ENCODE assay signal across 1 cellular context in the genomic region with DNA sequence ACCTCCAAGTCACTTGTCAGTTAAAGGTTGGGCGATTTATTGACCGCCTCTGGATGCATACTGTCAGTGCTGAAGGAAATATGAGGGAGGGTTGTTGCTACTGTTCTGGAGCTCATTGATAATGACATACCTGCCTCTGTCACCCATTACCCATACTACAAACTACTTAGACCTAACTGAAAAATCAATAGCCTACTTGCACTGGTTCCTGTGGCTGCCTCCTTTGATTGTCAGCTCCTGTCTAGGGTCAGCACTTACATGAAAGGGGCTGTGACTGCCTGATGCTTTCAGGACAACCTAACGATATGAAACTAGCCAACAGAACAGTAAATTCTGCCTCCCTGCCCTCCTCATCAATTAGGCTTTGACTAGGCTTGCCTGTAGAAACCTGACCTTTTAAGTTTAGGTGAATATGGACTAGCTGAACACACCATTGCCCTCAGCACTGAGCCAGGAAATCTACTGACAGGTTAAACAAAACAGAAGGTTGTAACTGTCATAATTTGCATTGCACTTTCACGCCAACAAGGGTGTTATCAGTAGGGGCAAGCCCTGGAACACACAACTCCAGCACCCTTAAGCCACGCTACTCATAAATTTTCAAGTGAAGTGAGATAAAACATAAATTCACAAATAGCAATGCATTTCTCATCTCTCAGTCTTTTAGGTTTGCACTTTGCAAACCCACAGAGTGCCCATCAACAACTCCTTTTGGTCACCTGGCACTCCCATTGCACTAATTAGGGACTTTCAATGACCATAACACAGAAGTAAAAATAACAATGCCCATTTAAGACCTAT.
A peak's percentile ranks its signal among the peaks of the same experiment; 100 is the strongest.
TF ChIP-seq lines count a peak whose summit lies in the region.

No MANE protein-coding gene starts in this region.

TF ChIP-seq in K562, 482 proteins besides CTCF, POLR2A, EP300 and RAD21 (continued from another document and continues in another):
- TF ChIP-seq, protein P1, sequence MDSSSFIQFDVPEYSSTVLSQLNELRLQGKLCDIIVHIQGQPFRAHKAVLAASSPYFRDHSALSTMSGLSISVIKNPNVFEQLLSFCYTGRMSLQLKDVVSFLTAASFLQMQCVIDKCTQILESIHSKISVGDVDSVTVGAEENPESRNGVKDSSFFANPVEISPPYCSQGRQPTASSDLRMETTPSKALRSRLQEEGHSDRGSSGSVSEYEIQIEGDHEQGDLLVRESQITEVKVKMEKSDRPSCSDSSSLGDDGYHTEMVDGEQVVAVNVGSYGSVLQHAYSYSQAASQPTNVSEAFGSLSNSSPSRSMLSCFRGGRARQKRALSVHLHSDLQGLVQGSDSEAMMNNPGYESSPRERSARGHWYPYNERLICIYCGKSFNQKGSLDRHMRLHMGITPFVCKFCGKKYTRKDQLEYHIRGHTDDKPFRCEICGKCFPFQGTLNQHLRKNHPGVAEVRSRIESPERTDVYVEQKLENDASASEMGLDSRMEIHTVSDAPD (CRISPR knock-in tag; IDR thresholded peaks at IDR 0.05) = no peak
- no peak for TF ChIP-seq KLF6 (CRISPR knock-in tag; IDR thresholded peaks at IDR 0.05; ENCODE audit: borderline replicate concordance)
- TF ChIP-seq ELF1 (tag; IDR thresholded peaks at IDR 0.05) = no peak
- TF ChIP-seq NEUROD1 (IDR thresholded peaks at IDR 0.05; ENCODE audit: borderline replicate concordance, low read depth, low read length, partially characterized antibody) = peak; percentile 14
- TF ChIP-seq HDAC3 (IDR thresholded peaks at IDR 0.05; ENCODE audit: borderline replicate concordance, partially characterized antibody) = peak; percentile 24
- no peak for TF ChIP-seq NELFE (IDR thresholded peaks at IDR 0.05; ENCODE audit: insufficient read depth, insufficient read length)
- TF ChIP-seq CBFA2T3 (IDR thresholded peaks at IDR 0.05) = peak; percentile 81
- no peak for TF ChIP-seq MTF1 (CRISPR knock-in tag; IDR thresholded peaks at IDR 0.05; ENCODE audit: borderline replicate concordance)
- TF ChIP-seq, protein P2, sequence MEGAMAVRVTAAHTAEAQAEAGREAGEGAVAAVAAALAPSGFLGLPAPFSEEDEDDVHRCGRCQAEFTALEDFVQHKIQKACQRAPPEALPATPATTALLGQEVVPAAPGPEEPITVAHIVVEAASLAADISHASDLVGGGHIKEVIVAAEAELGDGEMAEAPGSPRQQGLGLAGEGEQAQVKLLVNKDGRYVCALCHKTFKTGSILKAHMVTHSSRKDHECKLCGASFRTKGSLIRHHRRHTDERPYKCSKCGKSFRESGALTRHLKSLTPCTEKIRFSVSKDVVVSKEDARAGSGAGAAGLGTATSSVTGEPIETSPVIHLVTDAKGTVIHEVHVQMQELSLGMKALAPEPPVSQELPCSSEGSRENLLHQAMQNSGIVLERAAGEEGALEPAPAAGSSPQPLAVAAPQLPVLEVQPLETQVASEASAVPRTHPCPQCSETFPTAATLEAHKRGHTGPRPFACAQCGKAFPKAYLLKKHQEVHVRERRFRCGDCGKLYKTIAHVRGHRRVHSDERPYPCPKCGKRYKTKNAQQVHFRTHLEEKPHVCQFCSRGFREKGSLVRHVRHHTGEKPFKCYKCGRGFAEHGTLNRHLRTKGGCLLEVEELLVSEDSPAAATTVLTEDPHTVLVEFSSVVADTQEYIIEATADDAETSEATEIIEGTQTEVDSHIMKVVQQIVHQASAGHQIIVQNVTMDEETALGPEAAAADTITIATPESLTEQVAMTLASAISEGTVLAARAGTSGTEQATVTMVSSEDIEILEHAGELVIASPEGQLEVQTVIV (CRISPR knock-in tag; IDR thresholded peaks at IDR 0.05; ENCODE audit: borderline replicate concordance) = no peak
- TF ChIP-seq, protein P3, sequence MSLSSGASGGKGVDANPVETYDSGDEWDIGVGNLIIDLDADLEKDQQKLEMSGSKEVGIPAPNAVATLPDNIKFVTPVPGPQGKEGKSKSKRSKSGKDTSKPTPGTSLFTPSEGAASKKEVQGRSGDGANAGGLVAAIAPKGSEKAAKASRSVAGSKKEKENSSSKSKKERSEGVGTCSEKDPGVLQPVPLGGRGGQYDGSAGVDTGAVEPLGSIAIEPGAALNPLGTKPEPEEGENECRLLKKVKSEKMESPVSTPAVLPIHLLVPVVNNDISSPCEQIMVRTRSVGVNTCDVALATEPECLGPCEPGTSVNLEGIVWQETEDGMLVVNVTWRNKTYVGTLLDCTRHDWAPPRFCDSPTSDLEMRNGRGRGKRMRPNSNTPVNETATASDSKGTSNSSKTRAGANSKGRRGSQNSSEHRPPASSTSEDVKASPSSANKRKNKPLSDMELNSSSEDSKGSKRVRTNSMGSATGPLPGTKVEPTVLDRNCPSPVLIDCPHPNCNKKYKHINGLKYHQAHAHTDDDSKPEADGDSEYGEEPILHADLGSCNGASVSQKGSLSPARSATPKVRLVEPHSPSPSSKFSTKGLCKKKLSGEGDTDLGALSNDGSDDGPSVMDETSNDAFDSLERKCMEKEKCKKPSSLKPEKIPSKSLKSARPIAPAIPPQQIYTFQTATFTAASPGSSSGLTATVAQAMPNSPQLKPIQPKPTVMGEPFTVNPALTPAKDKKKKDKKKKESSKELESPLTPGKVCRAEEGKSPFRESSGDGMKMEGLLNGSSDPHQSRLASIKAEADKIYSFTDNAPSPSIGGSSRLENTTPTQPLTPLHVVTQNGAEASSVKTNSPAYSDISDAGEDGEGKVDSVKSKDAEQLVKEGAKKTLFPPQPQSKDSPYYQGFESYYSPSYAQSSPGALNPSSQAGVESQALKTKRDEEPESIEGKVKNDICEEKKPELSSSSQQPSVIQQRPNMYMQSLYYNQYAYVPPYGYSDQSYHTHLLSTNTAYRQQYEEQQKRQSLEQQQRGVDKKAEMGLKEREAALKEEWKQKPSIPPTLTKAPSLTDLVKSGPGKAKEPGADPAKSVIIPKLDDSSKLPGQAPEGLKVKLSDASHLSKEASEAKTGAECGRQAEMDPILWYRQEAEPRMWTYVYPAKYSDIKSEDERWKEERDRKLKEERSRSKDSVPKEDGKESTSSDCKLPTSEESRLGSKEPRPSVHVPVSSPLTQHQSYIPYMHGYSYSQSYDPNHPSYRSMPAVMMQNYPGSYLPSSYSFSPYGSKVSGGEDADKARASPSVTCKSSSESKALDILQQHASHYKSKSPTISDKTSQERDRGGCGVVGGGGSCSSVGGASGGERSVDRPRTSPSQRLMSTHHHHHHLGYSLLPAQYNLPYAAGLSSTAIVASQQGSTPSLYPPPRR (CRISPR knock-in tag; IDR thresholded peaks at IDR 0.05; ENCODE audit: borderline replicate concordance) = no peak
- TF ChIP-seq, protein P4, sequence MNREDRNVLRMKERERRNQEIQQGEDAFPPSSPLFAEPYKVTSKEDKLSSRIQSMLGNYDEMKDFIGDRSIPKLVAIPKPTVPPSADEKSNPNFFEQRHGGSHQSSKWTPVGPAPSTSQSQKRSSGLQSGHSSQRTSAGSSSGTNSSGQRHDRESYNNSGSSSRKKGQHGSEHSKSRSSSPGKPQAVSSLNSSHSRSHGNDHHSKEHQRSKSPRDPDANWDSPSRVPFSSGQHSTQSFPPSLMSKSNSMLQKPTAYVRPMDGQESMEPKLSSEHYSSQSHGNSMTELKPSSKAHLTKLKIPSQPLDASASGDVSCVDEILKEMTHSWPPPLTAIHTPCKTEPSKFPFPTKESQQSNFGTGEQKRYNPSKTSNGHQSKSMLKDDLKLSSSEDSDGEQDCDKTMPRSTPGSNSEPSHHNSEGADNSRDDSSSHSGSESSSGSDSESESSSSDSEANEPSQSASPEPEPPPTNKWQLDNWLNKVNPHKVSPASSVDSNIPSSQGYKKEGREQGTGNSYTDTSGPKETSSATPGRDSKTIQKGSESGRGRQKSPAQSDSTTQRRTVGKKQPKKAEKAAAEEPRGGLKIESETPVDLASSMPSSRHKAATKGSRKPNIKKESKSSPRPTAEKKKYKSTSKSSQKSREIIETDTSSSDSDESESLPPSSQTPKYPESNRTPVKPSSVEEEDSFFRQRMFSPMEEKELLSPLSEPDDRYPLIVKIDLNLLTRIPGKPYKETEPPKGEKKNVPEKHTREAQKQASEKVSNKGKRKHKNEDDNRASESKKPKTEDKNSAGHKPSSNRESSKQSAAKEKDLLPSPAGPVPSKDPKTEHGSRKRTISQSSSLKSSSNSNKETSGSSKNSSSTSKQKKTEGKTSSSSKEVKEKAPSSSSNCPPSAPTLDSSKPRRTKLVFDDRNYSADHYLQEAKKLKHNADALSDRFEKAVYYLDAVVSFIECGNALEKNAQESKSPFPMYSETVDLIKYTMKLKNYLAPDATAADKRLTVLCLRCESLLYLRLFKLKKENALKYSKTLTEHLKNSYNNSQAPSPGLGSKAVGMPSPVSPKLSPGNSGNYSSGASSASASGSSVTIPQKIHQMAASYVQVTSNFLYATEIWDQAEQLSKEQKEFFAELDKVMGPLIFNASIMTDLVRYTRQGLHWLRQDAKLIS (CRISPR knock-in tag; IDR thresholded peaks at IDR 0.05) = no peak
- no peak for TF ChIP-seq IRF2 (CRISPR knock-in tag; IDR thresholded peaks at IDR 0.05)
- TF ChIP-seq DACH1 (IDR thresholded peaks at IDR 0.05; ENCODE audit: partially characterized antibody) = peak; percentile 25
- peak; percentile 49 for TF ChIP-seq STAT5A (IDR thresholded peaks at IDR 0.05; ENCODE audit: borderline replicate concordance, low read length)
- TF ChIP-seq HNRNPUL1 (IDR thresholded peaks at IDR 0.05; ENCODE audit: low read length) = no peak
- TF ChIP-seq LEF1 (IDR thresholded peaks at IDR 0.05) = 0 out of 2 replicates have a peak, but pooled peaks have one; percentile 44
- peak; percentile 77 for TF ChIP-seq TEAD4 (IDR thresholded peaks at IDR 0.05; ENCODE audit: low read length)
- no peak for TF ChIP-seq TEAD4 (CRISPR knock-in tag; IDR thresholded peaks at IDR 0.05; ENCODE audit: borderline replicate concordance)
- TF ChIP-seq TAL1 (IDR thresholded peaks at IDR 0.05) = peak; percentile 50; the same call in 1 of the 2 replicates
- TF ChIP-seq, protein P5, sequence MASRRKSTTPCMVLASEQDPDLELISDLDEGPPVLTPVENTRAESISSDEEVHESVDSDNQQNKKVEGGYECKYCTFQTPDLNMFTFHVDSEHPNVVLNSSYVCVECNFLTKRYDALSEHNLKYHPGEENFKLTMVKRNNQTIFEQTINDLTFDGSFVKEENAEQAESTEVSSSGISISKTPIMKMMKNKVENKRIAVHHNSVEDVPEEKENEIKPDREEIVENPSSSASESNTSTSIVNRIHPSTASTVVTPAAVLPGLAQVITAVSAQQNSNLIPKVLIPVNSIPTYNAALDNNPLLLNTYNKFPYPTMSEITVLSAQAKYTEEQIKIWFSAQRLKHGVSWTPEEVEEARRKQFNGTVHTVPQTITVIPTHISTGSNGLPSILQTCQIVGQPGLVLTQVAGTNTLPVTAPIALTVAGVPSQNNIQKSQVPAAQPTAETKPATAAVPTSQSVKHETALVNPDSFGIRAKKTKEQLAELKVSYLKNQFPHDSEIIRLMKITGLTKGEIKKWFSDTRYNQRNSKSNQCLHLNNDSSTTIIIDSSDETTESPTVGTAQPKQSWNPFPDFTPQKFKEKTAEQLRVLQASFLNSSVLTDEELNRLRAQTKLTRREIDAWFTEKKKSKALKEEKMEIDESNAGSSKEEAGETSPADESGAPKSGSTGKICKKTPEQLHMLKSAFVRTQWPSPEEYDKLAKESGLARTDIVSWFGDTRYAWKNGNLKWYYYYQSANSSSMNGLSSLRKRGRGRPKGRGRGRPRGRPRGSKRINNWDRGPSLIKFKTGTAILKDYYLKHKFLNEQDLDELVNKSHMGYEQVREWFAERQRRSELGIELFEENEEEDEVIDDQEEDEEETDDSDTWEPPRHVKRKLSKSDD (conservative IDR thresholded peaks at IDR 0.05; ENCODE audit: low read length) = no peak
- 0 out of 2 replicates have a peak, but pooled peaks have one; percentile 17 for TF ChIP-seq FOXM1 (IDR thresholded peaks at IDR 0.05; ENCODE audit: low read depth)
- no peak for TF ChIP-seq FOXM1 (CRISPR knock-in tag; IDR thresholded peaks at IDR 0.05; ENCODE audit: low read depth)
- no peak for TF ChIP-seq NCOA6 (IDR thresholded peaks at IDR 0.05)
- TF ChIP-seq, protein P6, sequence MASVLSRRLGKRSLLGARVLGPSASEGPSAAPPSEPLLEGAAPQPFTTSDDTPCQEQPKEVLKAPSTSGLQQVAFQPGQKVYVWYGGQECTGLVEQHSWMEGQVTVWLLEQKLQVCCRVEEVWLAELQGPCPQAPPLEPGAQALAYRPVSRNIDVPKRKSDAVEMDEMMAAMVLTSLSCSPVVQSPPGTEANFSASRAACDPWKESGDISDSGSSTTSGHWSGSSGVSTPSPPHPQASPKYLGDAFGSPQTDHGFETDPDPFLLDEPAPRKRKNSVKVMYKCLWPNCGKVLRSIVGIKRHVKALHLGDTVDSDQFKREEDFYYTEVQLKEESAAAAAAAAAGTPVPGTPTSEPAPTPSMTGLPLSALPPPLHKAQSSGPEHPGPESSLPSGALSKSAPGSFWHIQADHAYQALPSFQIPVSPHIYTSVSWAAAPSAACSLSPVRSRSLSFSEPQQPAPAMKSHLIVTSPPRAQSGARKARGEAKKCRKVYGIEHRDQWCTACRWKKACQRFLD (CRISPR knock-in tag; IDR thresholded peaks at IDR 0.05) = 0 out of 2 replicates have a peak, but pooled peaks have one; percentile 40
- TF ChIP-seq, protein P7, sequence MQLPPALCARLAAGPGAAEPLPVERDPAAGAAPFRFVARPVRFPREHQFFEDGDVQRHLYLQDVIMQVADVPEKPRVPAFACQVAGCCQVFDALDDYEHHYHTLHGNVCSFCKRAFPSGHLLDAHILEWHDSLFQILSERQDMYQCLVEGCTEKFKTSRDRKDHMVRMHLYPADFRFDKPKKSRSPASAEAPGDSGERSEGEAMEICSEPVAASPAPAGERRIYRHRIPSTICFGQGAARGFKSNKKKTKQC (CRISPR knock-in tag; IDR thresholded peaks at IDR 0.05) = no peak
